In the genomic region with DNA sequence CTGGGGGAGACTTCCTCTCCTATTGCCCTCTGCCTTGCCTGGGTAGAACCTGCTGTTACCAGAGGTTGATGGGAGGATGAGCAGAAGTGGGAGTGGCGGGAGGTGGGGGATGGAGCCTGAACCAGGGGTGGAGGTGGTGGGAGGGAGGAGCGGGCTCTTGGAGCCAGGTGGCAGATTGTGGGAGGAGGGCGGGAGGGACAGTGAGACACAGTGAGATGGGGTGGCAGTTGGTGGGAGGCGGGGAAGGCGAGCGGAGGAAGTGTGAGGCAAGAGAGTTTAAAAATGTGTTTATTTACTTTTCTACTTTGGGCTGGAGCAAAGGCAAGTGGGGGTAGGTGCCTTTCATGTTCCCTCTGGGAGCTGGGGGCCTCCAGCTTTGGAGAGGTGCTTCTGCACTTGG, we compare ENCODE assay signal across 12 cellular contexts.
DNase-seq lines count a peak whose midpoint lies in the region; ATAC-seq and TF ChIP-seq lines count a peak whose summit lies in the region.
"Had no signal": no experiment of that assay in that cellular context is flagged by ENCODE, and none has a peak within 500 bp of the region (broad histone marks: within the 10 kb centered on the region; RNA-seq: fewer than 3 reads in every experiment).

No MANE protein-coding gene starts in this region.

- no peaks in the 10 kb centered on the region for H3K4me1 Mint-ChIP-seq in natural killer cell treated with Interleukin-12 subunit alpha and Interleukin-12 subunit beta and Interleukin-15 and Interleukin-18, amount 100 ng/mL, for 72 hours (ENCODE audit: low read depth in 2 of 2)
- H3K4me1 Mint-ChIP-seq in CD4-positive, alpha-beta T cell (ENCODE audit: low read depth), result no peaks in the 10 kb centered on the region
- H3K4me1 Mint-ChIP-seq: mesothelial cell of epicardium had no signal

- intact Hi-C loops in CD4-positive, alpha-beta T cell (cut with DNase I, micrococcal nuclease), result no loop called here

- H3K27me3 Mint-ChIP-seq in natural killer cell treated with Interleukin-12 subunit alpha and Interleukin-12 subunit beta and Interleukin-15 and Interleukin-18, amount 100 ng/mL, for 72 hours, result peaks cover 13 to 29% of the 10 kb centered on the region in 2 donors
- peaks cover 9% of the 10 kb centered on the region for H3K27me3 Mint-ChIP-seq in CD4-positive, alpha-beta T cell

- peak overlapping the region in 9 of 11 experiments; percentile 51 to 81 (median 74); a peak in 19 of 22 replicates for H3K27ac ChIP-seq in BLaER1 treated with 17β-estradiol and CSF1 and Interleukin-3, amounts not matched to agents 10 nM and 100 nM
- H3K27ac ChIP-seq in CD4-positive, alpha-beta T cell (ENCODE audit: low read depth, low read length), result no peak overlapping the region
- H3K27ac ChIP-seq in substantia nigra (ENCODE audit: low read depth, low read length, poor library complexity, severe bottlenecking), result no peak overlapping the region
- H3K27ac ChIP-seq: tibial artery had no signal

- H3K36me3 ChIP-seq in BLaER1 treated with 17β-estradiol and CSF1 and Interleukin-3, amounts not matched to agents 10 nM and 100 nM, result no peaks in the 10 kb centered on the region
- H3K36me3 ChIP-seq in MG63, result no peaks in the 10 kb centered on the region
- H3K36me3 ChIP-seq: tibial artery had no signal

- no peaks in the 10 kb centered on the region for H4K20me1 ChIP-seq in BLaER1 treated with 17β-estradiol and CSF1 and Interleukin-3, amounts not matched to agents 10 nM and 100 nM

- H3K27ac Mint-ChIP-seq in natural killer cell treated with Interleukin-12 subunit alpha and Interleukin-12 subunit beta and Interleukin-15 and Interleukin-18, amount 100 ng/mL, for 72 hours, result no peak overlapping the region
- H3K27ac Mint-ChIP-seq in CD4-positive, alpha-beta T cell, result no peak overlapping the region
- H3K27ac Mint-ChIP-seq: mesothelial cell of epicardium had no signal

- H3K27me3 ChIP-seq in BLaER1 treated with 17β-estradiol and CSF1 and Interleukin-3, amounts not matched to agents 10 nM and 100 nM, result no peaks in the 10 kb centered on the region
- H3K27me3 ChIP-seq in MG63, result no peaks in the 10 kb centered on the region
- no peaks in the 10 kb centered on the region for H3K27me3 ChIP-seq in CD4-positive, alpha-beta T cell (ENCODE audit: control insufficient read depth, insufficient read depth, low read length)

- peak; percentile 49 for DNase-seq in MG63
- DNase-seq in NOMO-1 treated with DMSO at 0.1 percent for 48 hours (lab: John Stamatoyannopoulos, UW; ENCODE audit: unreplicated experiment), result peak; percentile 79
- DNase-seq in left kidney (ENCODE audit: low read depth, low spot score), result peak; percentile 88
- no peak for DNase-seq in natural killer cell treated with Interleukin-12 subunit alpha and Interleukin-12 subunit beta and Interleukin-15 and Interleukin-18, amount 100 ng/mL, for 72 hours (ENCODE audit: low spot score)
- no peak for DNase-seq in CD4-positive, alpha-beta T cell
- no peak for DNase-seq in substantia nigra (lab: John Stamatoyannopoulos, UW)
- DNase-seq: DMS79 treated with DMSO at 0.1 percent for 48 hours; effector CD8-positive, alpha-beta T cell; tibial artery had no signal

- H3K36me3 Mint-ChIP-seq in natural killer cell treated with Interleukin-12 subunit alpha and Interleukin-12 subunit beta and Interleukin-15 and Interleukin-18, amount 100 ng/mL, for 72 hours, result no peaks in the 10 kb centered on the region
- H3K36me3 Mint-ChIP-seq in CD4-positive, alpha-beta T cell (ENCODE audit: low read depth), result no peaks in the 10 kb centered on the region
- H3K36me3 Mint-ChIP-seq: mesothelial cell of epicardium had no signal

- H3K4me1 ChIP-seq in BLaER1 treated with 17β-estradiol and CSF1 and Interleukin-3, amounts not matched to agents 10 nM and 100 nM, result peaks cover 16 to 33% (median 29%) of the 10 kb centered on the region in 10 experiments; a peak in 19 of 20 replicates

- H3K4me3 Mint-ChIP-seq in natural killer cell treated with Interleukin-12 subunit alpha and Interleukin-12 subunit beta and Interleukin-15 and Interleukin-18, amount 100 ng/mL, for 72 hours, result no peak overlapping the region
- no peak overlapping the region for H3K4me3 Mint-ChIP-seq in CD4-positive, alpha-beta T cell
- H3K4me3 Mint-ChIP-seq: mesothelial cell of epicardium had no signal

- peak overlapping the region in 7 of 11 experiments; percentile 40 to 69 (median 54); a peak in 8 of 22 replicates for H3K9ac ChIP-seq in BLaER1 treated with 17β-estradiol and CSF1 and Interleukin-3, amounts not matched to agents 10 nM and 100 nM

- no peak for TF ChIP-seq CTCF in CD4-positive, alpha-beta T cell (IDR thresholded peaks at IDR 0.05)

- CTCF ChIA-PET in CD4-positive, alpha-beta T cell (lab: Charles Lee), result no interaction called here

- ATAC-seq in natural killer cell treated with Interleukin-12 subunit alpha and Interleukin-12 subunit beta and Interleukin-15 and Interleukin-18, amount 100 ng/mL, for 72 hours, result no peak
- ATAC-seq in CD4-positive, alpha-beta T cell (ENCODE audit: poor library complexity), result no peak
- no peak for ATAC-seq in HG03039 (IDR thresholded peaks at IDR 0.05; ENCODE audit: unreplicated experiment)

- peaks cover 8 to 20% (median 16%) of the 10 kb centered on the region in 11 experiments; a peak in 21 of 22 replicates for H3K9me3 ChIP-seq in BLaER1 treated with 17β-estradiol and CSF1 and Interleukin-3, amounts not matched to agents 10 nM and 100 nM (replicated peaks in 1 of 11)
- no peaks in the 10 kb centered on the region for H3K9me3 ChIP-seq in MG63
- no peaks in the 10 kb centered on the region for H3K9me3 ChIP-seq in CD4-positive, alpha-beta T cell (ENCODE audit: control insufficient read depth, low read length)
- H3K9me3 ChIP-seq: tibial artery had no signal

- no peaks in the 10 kb centered on the region for H3K9me3 Mint-ChIP-seq in natural killer cell treated with Interleukin-12 subunit alpha and Interleukin-12 subunit beta and Interleukin-15 and Interleukin-18, amount 100 ng/mL, for 72 hours
- no peaks in the 10 kb centered on the region for H3K9me3 Mint-ChIP-seq in CD4-positive, alpha-beta T cell
- H3K9me3 Mint-ChIP-seq: mesothelial cell of epicardium had no signal

- POLR2A ChIA-PET in CD4-positive, alpha-beta T cell (lab: Charles Lee), result no interaction called here

- no peak overlapping the region for H3K4me3 ChIP-seq in BLaER1 treated with 17β-estradiol and CSF1 and Interleukin-3, amounts not matched to agents 10 nM and 100 nM
- H3K4me3 ChIP-seq in MG63, result no peak overlapping the region
- H3K4me3 ChIP-seq: tibial artery had no signal

- peak overlapping the region; percentile 23 to 77 (median 74) for H3K4me2 ChIP-seq in BLaER1 treated with 17β-estradiol and CSF1 and Interleukin-3, amounts not matched to agents 10 nM and 100 nM

Comparison
In these comparisons a context has a peak if more than half of its experiments do, and no peak if none do; other contexts are left out.
1. H3K27ac ChIP-seq: peak in BLaER1 treated with 17β-estradiol and CSF1 and Interleukin-3, amounts not matched to agents 10 nM and 100 nM (9 of 11); none in CD4-positive, alpha-beta T cell (single experiment) and substantia nigra (single experiment).
2. DNase-seq: peak in MG63 (single experiment), NOMO-1 treated with DMSO at 0.1 percent for 48 hours (single experiment) and left kidney (single experiment); none in natural killer cell treated with Interleukin-12 subunit alpha and Interleukin-12 subunit beta and Interleukin-15 and Interleukin-18, amount 100 ng/mL, for 72 hours (single experiment), CD4-positive, alpha-beta T cell (0 of 10) and substantia nigra (0 of 49).